8 cellular contexts compared by ENCODE assay signal in genomic region chr1:109620890-109621289, GRCh38. TPM values are rescaled to one million over a fixed set of nuclear protein-coding genes. Genes with fewer than 3 reads are reported as not detected.
DNase-seq lines count a peak whose midpoint lies in the region; ATAC-seq, FAIRE-seq and TF ChIP-seq lines count a peak whose summit lies in the region.

No MANE protein-coding gene starts in this region.

- no peaks in the 10 kb centered on the region for H3K9me1 ChIP-seq in keratinocyte (ENCODE audit: control insufficient read depth, extremely low read depth, insufficient read depth, low read length)

- H3K9ac ChIP-seq in keratinocyte (ENCODE audit: control insufficient read depth, extremely low read depth, insufficient read depth, low read length), result peak overlapping the region; percentile 90

- no peaks in the 10 kb centered on the region for H3K9me3 ChIP-seq in keratinocyte (ENCODE audit: control insufficient read depth, low read depth, low read length)

- ATAC-seq in GM19035 (IDR thresholded peaks at IDR 0.05; ENCODE audit: unreplicated experiment), result peak; percentile 72
- peak; percentile 79 for ATAC-seq in HG03342 (IDR thresholded peaks at IDR 0.05; ENCODE audit: unreplicated experiment)

- no peaks in the 10 kb centered on the region for H3K27me3 ChIP-seq in keratinocyte (ENCODE audit: control insufficient read depth, extremely low read depth, insufficient read depth, low read length)

- peaks cover 50% of the 10 kb centered on the region for H3K79me2 ChIP-seq in keratinocyte (ENCODE audit: control insufficient read depth, insufficient read depth, low read length)

- peaks cover 24% of the 10 kb centered on the region for H3K4me1 ChIP-seq in keratinocyte (ENCODE audit: control insufficient read depth, extremely low read depth, insufficient read depth, low read length)

- FAIRE-seq in keratinocyte (lab: Jason Lieb, UNC), result no peak

- peak overlapping the region; percentile 52 for H2AFZ ChIP-seq in keratinocyte (ENCODE audit: control insufficient read depth, low read length)

- peak overlapping the region; percentile 99 for H3K4me2 ChIP-seq in keratinocyte (ENCODE audit: control insufficient read depth, extremely low read depth, insufficient read depth, low read depth, low read length)

- dilution Hi-C loops in keratinocyte (cut with MboI; ENCODE audit: extremely low pct_ligation_motif_present, low sequenced_read_pairs), result no loop called here

- peak; percentile 80 for DNase-seq in AG09319 (ENCODE audit: extremely low read depth, low read depth)
- peak; percentile 91 for DNase-seq in NCI-H345 (lab: John Stamatoyannopoulos, UW)
- DNase-seq in activated CD4-positive, CD25-positive, alpha-beta regulatory T cell treated with anti-CD3 and anti-CD28 coated beads, Interleukin-2, amount 50 U/mL, for 16 hours (ENCODE audit: low read depth, low spot score), result peak; percentile 93
- DNase-seq in central memory CD4-positive, alpha-beta T cell, result peak; percentile 97
- DNase-seq in keratinocyte (ENCODE audit: low read depth, low spot score), result no peak
- peak; percentile 96 for DNase-seq in stimulated activated CD4-positive, alpha-beta T cell treated with anti-CD3 and anti-CD28 coated beads, Interleukin-12 subunit alpha, Interleukin-12 subunit beta, amount 100 ng/mL, for 4 hours

- no peaks in the 10 kb centered on the region for H3K36me3 ChIP-seq in keratinocyte (ENCODE audit: control insufficient read depth in 2 of 2, extremely low read depth in 1 of 2, insufficient read depth in 2 of 2, low read length in 2 of 2)

- H4K20me1 ChIP-seq in keratinocyte (ENCODE audit: control insufficient read depth, extremely low read depth, insufficient read depth, low read length), result no peaks in the 10 kb centered on the region

- peak overlapping the region; percentile 18 for H3K27ac ChIP-seq in keratinocyte (ENCODE audit: control insufficient read depth, insufficient read depth, low read length)

- TF ChIP-seq CTCF in AG09319 (IDR thresholded peaks at IDR 0.05; ENCODE audit: low read depth, low read length) (no peak), keratinocyte (optimal IDR thresholded peaks at IDR 0.05 in 1 of 3, IDR thresholded peaks at IDR 0.05 in 1 of 3, conservative IDR thresholded peaks at IDR 0.05 in 1 of 3; ENCODE audit: extremely low read depth in 1 of 3, insufficient read depth in 2 of 3, low read length in 3 of 3) (no peak)

- H3K4me3 ChIP-seq in keratinocyte (ENCODE audit: control insufficient read depth in 2 of 3, extremely low read depth in 1 of 3, insufficient read depth in 2 of 3, low read depth in 1 of 3, low read length in 3 of 3), result peak overlapping the region; percentile 66 to 95 (median 89)

RNA-seq across cellular contexts. Expression of gene AMPD2, which starts 1.3 kb away (rescaled TPM):
- polyA plus RNA-seq in keratinocyte, result 17.6 to 23.6 TPM (median 21.4 TPM) in 3 replicates
- 8.5 TPM for polyA plus RNA-seq in keratinocyte (2011; ENCODE audit: low read depth)
- polyA plus RNA-seq in keratinocyte (2011; cell fraction: cytosol; rRNA removed), result 10.8 and 13.0 TPM in 2 replicates
- polyA plus RNA-seq in keratinocyte (2011; cell fraction: nucleus; rRNA removed), result 77.6 and 98.9 TPM in 2 replicates
- 22.2 and 24.5 TPM in 2 replicates for polyA plus RNA-seq in keratinocyte (2012; ENCODE audit: low replicate concordance)
- polyA minus RNA-seq in keratinocyte, result 30.5 to 75.5 TPM (median 37.9 TPM) in 3 replicates
- polyA minus RNA-seq in keratinocyte (2011; cell fraction: cytosol; rRNA and poly(A)+ RNA removed), result 22.4 TPM
- polyA minus RNA-seq in keratinocyte (2011; cell fraction: nucleus; rRNA and poly(A)+ RNA removed), result 34.0 and 39.4 TPM in 2 replicates

RNA-seq across cellular contexts. Expression of gene GNAT2, which starts 1.5 kb away (rescaled TPM):
- 0.17 to 0.23 TPM in 2 of 3 replicates, not detected in the other for polyA plus RNA-seq in keratinocyte
- not detected for polyA plus RNA-seq in keratinocyte (2011; ENCODE audit: low read depth)
- polyA plus RNA-seq in keratinocyte (2011; cell fraction: cytosol; rRNA removed), result not detected in 2 replicates
- polyA plus RNA-seq in keratinocyte (2011; cell fraction: nucleus; rRNA removed), result not detected in 2 replicates
- polyA plus RNA-seq in keratinocyte (2012; ENCODE audit: low replicate concordance), result not detected in 2 replicates
- polyA minus RNA-seq in keratinocyte, result not detected in 3 replicates
- polyA minus RNA-seq in keratinocyte (2011; cell fraction: cytosol; rRNA and poly(A)+ RNA removed), result not detected
- not detected in 2 replicates for polyA minus RNA-seq in keratinocyte (2011; cell fraction: nucleus; rRNA and poly(A)+ RNA removed)

RNA-seq across cellular contexts. Expression of gene GSTM4, which starts 35.0 kb away (rescaled TPM):
- polyA plus RNA-seq in keratinocyte, result 13.3 to 15.9 TPM (median 14.1 TPM) in 3 replicates
- polyA plus RNA-seq in keratinocyte (2011; ENCODE audit: low read depth), result 2.7 TPM
- 12.6 and 13.8 TPM in 2 replicates for polyA plus RNA-seq in keratinocyte (2011; cell fraction: cytosol; rRNA removed)
- polyA plus RNA-seq in keratinocyte (2011; cell fraction: nucleus; rRNA removed), result 17.8 and 22.9 TPM in 2 replicates
- polyA plus RNA-seq in keratinocyte (2012; ENCODE audit: low replicate concordance), result 4.5 and 10.2 TPM in 2 replicates
- 7.0 to 16.5 TPM (median 9.7 TPM) in 3 replicates for polyA minus RNA-seq in keratinocyte
- polyA minus RNA-seq in keratinocyte (2011; cell fraction: cytosol; rRNA and poly(A)+ RNA removed), result 10.0 TPM
- 5.3 and 10.9 TPM in 2 replicates for polyA minus RNA-seq in keratinocyte (2011; cell fraction: nucleus; rRNA and poly(A)+ RNA removed)

RNA-seq across cellular contexts. Expression of gene GSTM2, which starts 47.0 kb away (rescaled TPM):
- polyA plus RNA-seq in keratinocyte, result 11.1 to 14.9 TPM (median 14.7 TPM) in 3 replicates
- polyA plus RNA-seq in keratinocyte (2011; ENCODE audit: low read depth), result 3.0 TPM
- 5.4 and 6.7 TPM in 2 replicates for polyA plus RNA-seq in keratinocyte (2011; cell fraction: cytosol; rRNA removed)
- polyA plus RNA-seq in keratinocyte (2011; cell fraction: nucleus; rRNA removed), result 48.2 and 77.6 TPM in 2 replicates
- 8.3 and 10.9 TPM in 2 replicates for polyA plus RNA-seq in keratinocyte (2012; ENCODE audit: low replicate concordance)
- 2.0 to 15.7 TPM (median 9.3 TPM) in 3 replicates for polyA minus RNA-seq in keratinocyte
- not detected for polyA minus RNA-seq in keratinocyte (2011; cell fraction: cytosol; rRNA and poly(A)+ RNA removed)
- 1.2 and 4.2 TPM in 2 replicates for polyA minus RNA-seq in keratinocyte (2011; cell fraction: nucleus; rRNA and poly(A)+ RNA removed)
